ENCODE assay signal across 8 cellular contexts in the genomic region with DNA sequence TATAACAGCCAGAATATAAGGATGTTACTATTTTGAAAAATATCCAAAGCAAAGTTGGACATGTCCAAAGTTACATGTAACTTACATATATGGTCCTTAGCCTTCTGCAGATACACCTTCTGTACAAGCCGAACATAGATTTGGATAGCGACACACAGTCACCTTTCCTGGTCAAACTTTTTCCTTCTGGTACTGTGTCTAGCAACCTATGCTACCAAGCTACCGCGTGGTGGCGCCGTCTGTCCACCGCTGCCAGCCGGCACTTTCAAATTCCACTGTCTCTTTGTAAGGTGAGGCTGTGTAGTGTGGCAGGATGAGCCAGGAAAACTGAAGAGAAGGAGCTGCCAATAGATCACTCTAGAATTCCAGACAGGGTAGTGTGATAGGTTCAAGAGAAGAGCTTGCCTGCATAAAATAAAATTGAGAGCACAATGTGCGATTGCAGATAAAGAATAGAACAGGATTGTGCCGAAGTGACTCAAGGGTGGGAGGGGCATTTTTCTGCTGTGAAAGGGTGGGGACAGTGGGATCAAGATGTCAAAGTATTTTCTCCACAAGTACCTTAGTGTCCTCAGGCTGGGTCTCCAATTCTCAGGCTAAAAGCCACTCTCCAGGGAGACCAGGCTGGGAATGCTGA.
DNase-seq lines count a peak whose midpoint lies in the region; ATAC-seq, FAIRE-seq and TF ChIP-seq lines count a peak whose summit lies in the region.

No MANE protein-coding gene starts in this region.

- H3K4me3 ChIP-seq in HepG2 (replicated peaks in 1 of 3; ENCODE audit: insufficient read depth in 1 of 3, low read depth in 2 of 3, low read length in 3 of 3), result no peak overlapping the region

- no TSS peak for BruUV-seq in HepG2 (replicated peaks; lab: Mats Ljungman, UMichigan)

- no peak for TF ChIP-seq POLR2A in HepG2 (IDR thresholded peaks at IDR 0.05; ENCODE audit: insufficient read depth in 1 of 2, low read depth in 2 of 2, low read length in 2 of 2)

- peaks cover 14% of the 10 kb centered on the region for H3K4me1 ChIP-seq in HepG2 (ENCODE audit: insufficient read depth, low read length)

- peak; percentile 79 for FAIRE-seq in HepG2 (lab: Jason Lieb, UNC)

- peak; percentile 98 for TF ChIP-seq RAD21 in HepG2 (CRISPR knock-in tag; IDR thresholded peaks at IDR 0.05)

- H3K4me2 ChIP-seq in HepG2 (ENCODE audit: low read depth, low read length), result no peak overlapping the region

- TF ChIP-seq CTCF in VCaP (conservative IDR thresholded peaks at IDR 0.05) (peak; percentile 96), HepG2 (CRISPR knock-in tag; IDR thresholded peaks at IDR 0.05) (peak; percentile 98)

- no peaks in the 10 kb centered on the region for H3K79me2 ChIP-seq in HepG2 (ENCODE audit: insufficient read depth, low read length)

- no peaks in the 10 kb centered on the region for H3K9me3 ChIP-seq in HepG2 (ENCODE audit: low read length)

- peak; percentile 73 for DNase-seq in DMS53 treated with DMSO at 0.1 percent for 48 hours (lab: John Stamatoyannopoulos, UW; ENCODE audit: unreplicated experiment)
- DNase-seq in NCI-H2107 (lab: John Stamatoyannopoulos, UW), result peak; percentile 57
- DNase-seq in cerebellum (ENCODE audit: low spot score), result peak; percentile 74
- DNase-seq in HepG2 (ENCODE audit: low spot score), result peak; percentile 66
- peak; percentile 15 for DNase-seq in stimulated activated CD8-positive, alpha-beta memory T cell treated with anti-CD3 and anti-CD28 coated beads, Interleukin-12 subunit alpha, Interleukin-12 subunit beta, amount 100 ng/mL, for 1 hour (ENCODE audit: low read depth)

- H3K36me3 ChIP-seq in HepG2 (replicated peaks in 1 of 2; ENCODE audit: control insufficient read depth in 1 of 2, insufficient read depth in 2 of 2, low read length in 2 of 2), result no peaks in the 10 kb centered on the region

- POLR2A ChIA-PET in HepG2 (lab: Yijun Ruan, JAX), result interaction anchor here (1.2 kb wide), 1 partner anchor 169 kb away, joined by 5 read pairs; no protein-coding TSS in a partner anchor

- CTCF ChIA-PET in HepG2 (lab: Yijun Ruan, JAX; ENCODE audit: low intra/inter-chr PET ratio, low total read pairs), result interaction anchor here (1.2 to 3.7 kb wide), 7 partner anchors 165 to 466 kb away, joined by 6 to 26 read pairs (median 6); no protein-coding TSS in a partner anchor

- intact Hi-C loops in HepG2 (cut with micrococcal nuclease; ENCODE audit: unreplicated experiment), result loop anchor here (1.0 to 5.0 kb wide), 6 partner anchors 132 to 645 kb away; a partner anchor contains a TSS

- H3K27me3 ChIP-seq in HepG2 (ENCODE audit: control insufficient read depth in 1 of 2, insufficient read depth in 2 of 2, low read length in 2 of 2), result no peaks in the 10 kb centered on the region

- H4K20me1 ChIP-seq in HepG2 (ENCODE audit: insufficient read depth, low read length), result no peaks in the 10 kb centered on the region

- in situ Hi-C loops in HepG2 (cut with HindIII; ENCODE audit: extremely low pct_ligation_motif_present, low pct_unique_long_range_greater_than_20kb), result loop anchor here (5.0 kb wide), 2 partner anchors 462 to 647 kb away; no protein-coding TSS in a partner anchor

- ATAC-seq in HG02798 (IDR thresholded peaks at IDR 0.05; ENCODE audit: poor library complexity, unreplicated experiment), result peak; percentile 45
- ATAC-seq in HepG2, result peak; percentile 87
- ATAC-seq in GM21529 (IDR thresholded peaks at IDR 0.05; ENCODE audit: unreplicated experiment), result no peak

- H3K27ac ChIP-seq in VCaP (no peak overlapping the region), HepG2 (ENCODE audit: extremely low read length, insufficient read depth, low read length) (no peak overlapping the region)

- no peak overlapping the region for H3K9ac ChIP-seq in HepG2 (ENCODE audit: insufficient read depth, low read depth, low read length)

- TF ChIP-seq EP300 in HepG2 (IDR thresholded peaks at IDR 0.05; ENCODE audit: low read depth in 2 of 2, low read length in 2 of 2), result 0 out of 4 replicates have a peak, but pooled peaks of 1 of the 2 experiments have one; percentile 19
- TF ChIP-seq EP300 in HepG2 (CRISPR knock-in tag; IDR thresholded peaks at IDR 0.05; ENCODE audit: borderline replicate concordance), result no peak

- H2AFZ ChIP-seq in HepG2 (ENCODE audit: low read length), result no peak overlapping the region

- WGBS in HepG2 (ENCODE audit: low lambda C conversion rate), result 26% methylated on average over 10 of the region's 10 CpGs

TF ChIP-seq in HepG2, 621 proteins besides CTCF, POLR2A, EP300 and RAD21 (continues in another document):
- TF ChIP-seq, protein P1, sequence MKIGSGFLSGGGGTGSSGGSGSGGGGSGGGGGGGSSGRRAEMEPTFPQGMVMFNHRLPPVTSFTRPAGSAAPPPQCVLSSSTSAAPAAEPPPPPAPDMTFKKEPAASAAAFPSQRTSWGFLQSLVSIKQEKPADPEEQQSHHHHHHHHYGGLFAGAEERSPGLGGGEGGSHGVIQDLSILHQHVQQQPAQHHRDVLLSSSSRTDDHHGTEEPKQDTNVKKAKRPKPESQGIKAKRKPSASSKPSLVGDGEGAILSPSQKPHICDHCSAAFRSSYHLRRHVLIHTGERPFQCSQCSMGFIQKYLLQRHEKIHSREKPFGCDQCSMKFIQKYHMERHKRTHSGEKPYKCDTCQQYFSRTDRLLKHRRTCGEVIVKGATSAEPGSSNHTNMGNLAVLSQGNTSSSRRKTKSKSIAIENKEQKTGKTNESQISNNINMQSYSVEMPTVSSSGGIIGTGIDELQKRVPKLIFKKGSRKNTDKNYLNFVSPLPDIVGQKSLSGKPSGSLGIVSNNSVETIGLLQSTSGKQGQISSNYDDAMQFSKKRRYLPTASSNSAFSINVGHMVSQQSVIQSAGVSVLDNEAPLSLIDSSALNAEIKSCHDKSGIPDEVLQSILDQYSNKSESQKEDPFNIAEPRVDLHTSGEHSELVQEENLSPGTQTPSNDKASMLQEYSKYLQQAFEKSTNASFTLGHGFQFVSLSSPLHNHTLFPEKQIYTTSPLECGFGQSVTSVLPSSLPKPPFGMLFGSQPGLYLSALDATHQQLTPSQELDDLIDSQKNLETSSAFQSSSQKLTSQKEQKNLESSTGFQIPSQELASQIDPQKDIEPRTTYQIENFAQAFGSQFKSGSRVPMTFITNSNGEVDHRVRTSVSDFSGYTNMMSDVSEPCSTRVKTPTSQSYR (CRISPR knock-in tag; IDR thresholded peaks at IDR 0.05; ENCODE audit: borderline replicate concordance), result peak; percentile 16; the same call in 1 of the 2 replicates
- TF ChIP-seq ZNF619 (CRISPR knock-in tag; IDR thresholded peaks at IDR 0.05), result no peak
- TF ChIP-seq, protein P2, sequence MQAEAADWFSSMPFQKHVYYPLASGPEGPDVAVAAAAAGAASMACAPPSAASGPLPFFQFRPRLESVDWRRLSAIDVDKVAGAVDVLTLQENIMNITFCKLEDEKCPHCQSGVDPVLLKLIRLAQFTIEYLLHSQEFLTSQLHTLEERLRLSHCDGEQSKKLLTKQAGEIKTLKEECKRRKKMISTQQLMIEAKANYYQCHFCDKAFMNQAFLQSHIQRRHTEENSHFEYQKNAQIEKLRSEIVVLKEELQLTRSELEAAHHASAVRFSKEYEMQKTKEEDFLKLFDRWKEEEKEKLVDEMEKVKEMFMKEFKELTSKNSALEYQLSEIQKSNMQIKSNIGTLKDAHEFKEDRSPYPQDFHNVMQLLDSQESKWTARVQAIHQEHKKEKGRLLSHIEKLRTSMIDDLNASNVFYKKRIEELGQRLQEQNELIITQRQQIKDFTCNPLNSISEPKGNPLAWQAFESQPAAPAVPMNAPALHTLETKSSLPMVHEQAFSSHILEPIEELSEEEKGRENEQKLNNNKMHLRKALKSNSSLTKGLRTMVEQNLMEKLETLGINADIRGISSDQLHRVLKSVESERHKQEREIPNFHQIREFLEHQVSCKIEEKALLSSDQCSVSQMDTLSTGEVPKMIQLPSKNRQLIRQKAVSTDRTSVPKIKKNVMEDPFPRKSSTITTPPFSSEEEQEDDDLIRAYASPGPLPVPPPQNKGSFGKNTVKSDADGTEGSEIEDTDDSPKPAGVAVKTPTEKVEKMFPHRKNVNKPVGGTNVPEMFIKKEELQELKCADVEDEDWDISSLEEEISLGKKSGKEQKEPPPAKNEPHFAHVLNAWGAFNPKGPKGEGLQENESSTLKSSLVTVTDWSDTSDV (CRISPR knock-in tag; IDR thresholded peaks at IDR 0.05), result no peak

Comparison
In these comparisons a context has a peak if more than half of its experiments do, and no peak if none do; other contexts are left out.
1. DNase-seq: peak in every context shown above with its lines; median percentile 74 in cerebellum; 73 in DMS53 treated with DMSO at 0.1 percent for 48 hours; 66 in HepG2; 57 in NCI-H2107; 15 in stimulated activated CD8-positive, alpha-beta memory T cell treated with anti-CD3 and anti-CD28 coated beads, Interleukin-12 subunit alpha, Interleukin-12 subunit beta, amount 100 ng/mL, for 1 hour.